ENCODE assay signal across 18 cellular contexts in the genomic region with DNA sequence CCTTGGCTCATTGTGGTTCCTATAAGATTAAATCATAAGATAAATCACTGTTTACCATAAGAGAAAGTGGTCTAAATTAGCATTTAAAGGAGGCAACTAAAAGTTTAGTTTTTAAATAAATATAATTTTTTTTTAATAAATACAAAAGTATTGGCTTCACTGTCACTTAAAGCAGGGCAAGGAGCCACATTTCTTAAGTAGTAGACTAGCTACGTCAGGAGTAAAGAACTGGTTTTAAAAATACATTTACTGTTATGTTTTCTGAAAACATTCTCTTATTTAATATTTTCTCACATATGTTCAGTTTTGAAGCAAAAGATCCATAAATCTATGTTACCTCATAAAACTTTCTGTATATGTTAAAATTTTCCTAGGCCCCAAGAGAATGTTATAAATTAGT. TPM values are rescaled to one million over a fixed set of nuclear protein-coding genes. Genes with fewer than 3 reads are reported as not detected.
DNase-seq lines count a peak whose midpoint lies in the region; ATAC-seq, FAIRE-seq and TF ChIP-seq lines count a peak whose summit lies in the region.
"Had no signal": no experiment of that assay in that cellular context is flagged by ENCODE, and none has a peak within 500 bp of the region (broad histone marks: within the 10 kb centered on the region; RNA-seq: fewer than 3 reads in every experiment).

No MANE protein-coding gene starts in this region.

- TF ChIP-seq POLR2A in suprapubic skin (IDR thresholded peaks at IDR 0.05): no peak

- H3K9me3 ChIP-seq in mucosa of rectum (ENCODE audit: control insufficient read depth in 2 of 2, low read length in 2 of 2) (no peaks in the 10 kb centered on the region), suprapubic skin (no peaks in the 10 kb centered on the region)
- H3K9me3 ChIP-seq: BLaER1 had no signal

- peaks cover 63% of the 10 kb centered on the region for H3K4me1 Mint-ChIP-seq in HFFc6 (ENCODE audit: low read depth)

- peaks cover 5% of the 10 kb centered on the region for H3K27me3 Mint-ChIP-seq in HFFc6 (ENCODE audit: insufficient read depth)
- H3K27me3 Mint-ChIP-seq: activated naive CD8-positive, alpha-beta T cell treated with anti-CD3 and anti-CD28 coated beads, Interleukin-2, amount 10 ng/mL, durations not matched to agents 7 days and 5 days; dendritic cell treated with granulocyte-macrophage colony-stimulating factor and Interleukin-4, amounts not matched to agents 40 ng/mL and 50 ng/mL, for 4 days had no signal

- no peaks in the 10 kb centered on the region for H3K9me3 Mint-ChIP-seq in HFFc6
- H3K9me3 Mint-ChIP-seq: activated naive CD8-positive, alpha-beta T cell treated with anti-CD3 and anti-CD28 coated beads, Interleukin-2, amount 10 ng/mL, durations not matched to agents 7 days and 5 days; dendritic cell treated with granulocyte-macrophage colony-stimulating factor and Interleukin-4, amounts not matched to agents 40 ng/mL and 50 ng/mL, for 4 days; natural killer cell; T-helper 1 cell treated with Interleukin-12 subunit alpha and Interleukin-12 subunit beta and Interleukin-4 antibody, amounts not matched to agents 30 μg/mL and 1 μg/mL, for 36 hours had no signal

- no peak overlapping the region for H3K27ac Mint-ChIP-seq in HFFc6
- H3K27ac Mint-ChIP-seq: activated naive CD8-positive, alpha-beta T cell treated with anti-CD3 and anti-CD28 coated beads, Interleukin-2, amount 10 ng/mL, durations not matched to agents 7 days and 5 days; dendritic cell treated with granulocyte-macrophage colony-stimulating factor and Interleukin-4, amounts not matched to agents 40 ng/mL and 50 ng/mL, for 4 days; natural killer cell; T-helper 1 cell treated with Interleukin-12 subunit alpha and Interleukin-12 subunit beta and Interleukin-4 antibody, amounts not matched to agents 30 μg/mL and 1 μg/mL, for 36 hours had no signal

- 53% methylated on average over 1 of the region's 1 CpG for WGBS in suprapubic skin

- H3K36me3 ChIP-seq in mucosa of rectum (ENCODE audit: control insufficient read depth in 2 of 2, insufficient read depth in 2 of 2, low read length in 2 of 2) (no peaks in the 10 kb centered on the region), suprapubic skin (no peaks in the 10 kb centered on the region)
- H3K36me3 ChIP-seq: BLaER1 had no signal

- DNase-seq in HFFc6: no peak
- no peak for DNase-seq in suprapubic skin (ENCODE audit: low spot score in 2 of 2)
- no peak for DNase-seq in NCI-H510A treated with DMSO at 0.1 percent for 48 hours (lab: John Stamatoyannopoulos, UW)
- no peak for DNase-seq in hypothalamus (lab: John Stamatoyannopoulos, UW)
- DNase-seq: activated CD4-positive, alpha-beta T cell treated with anti-CD3 and anti-CD28 coated beads for 1 hour; activated naive CD8-positive, alpha-beta T cell treated with anti-CD3 and anti-CD28 coated beads, Interleukin-2, amount 10 ng/mL, durations not matched to agents 7 days and 5 days; DMS79 treated with DMSO at 0.1 percent for 48 hours; natural killer cell; NCI-H1105 treated with DMSO at 0.1 percent for 48 hours; NCI-H524 treated with DMSO at 0.1 percent for 48 hours had no signal

- H3K4me1 ChIP-seq in mucosa of rectum (ENCODE audit: control insufficient read depth in 2 of 2, insufficient read depth in 2 of 2, low read length in 2 of 2): peaks cover 6 to 26% of the 10 kb centered on the region in 2 donors
- peaks cover 11% of the 10 kb centered on the region for H3K4me1 ChIP-seq in suprapubic skin
- H3K4me1 ChIP-seq: BLaER1 had no signal

- no peak for TF ChIP-seq CTCF in HFFc6 (IDR thresholded peaks at IDR 0.05)
- TF ChIP-seq CTCF in suprapubic skin (IDR thresholded peaks at IDR 0.05): no peak

- peak; percentile 66 for FAIRE-seq in colon (lab: Jason Lieb, UNC)

- peaks cover 8% of the 10 kb centered on the region for H3K36me3 Mint-ChIP-seq in HFFc6 (ENCODE audit: low read depth)
- H3K36me3 Mint-ChIP-seq: natural killer cell had no signal

- no peak for TF ChIP-seq EP300 in suprapubic skin (IDR thresholded peaks at IDR 0.05)

- H3K27ac ChIP-seq in mucosa of rectum (ENCODE audit: low read depth in 2 of 2, low read length in 2 of 2): no peak overlapping the region
- peak overlapping the region; percentile 34 for H3K27ac ChIP-seq in suprapubic skin
- H3K27ac ChIP-seq: BLaER1 had no signal

- no peak overlapping the region for H3K9ac ChIP-seq in mucosa of rectum (ENCODE audit: low read depth in 1 of 2, low read length in 2 of 2)
- H3K9ac ChIP-seq: BLaER1 had no signal

- H3K4me3 Mint-ChIP-seq in HFFc6: peak overlapping the region; percentile 35; the same call in 1 of the 2 replicates
- H3K4me3 Mint-ChIP-seq: activated naive CD8-positive, alpha-beta T cell treated with anti-CD3 and anti-CD28 coated beads, Interleukin-2, amount 10 ng/mL, durations not matched to agents 7 days and 5 days; dendritic cell treated with granulocyte-macrophage colony-stimulating factor and Interleukin-4, amounts not matched to agents 40 ng/mL and 50 ng/mL, for 4 days; natural killer cell; T-helper 1 cell treated with Interleukin-12 subunit alpha and Interleukin-12 subunit beta and Interleukin-4 antibody, amounts not matched to agents 30 μg/mL and 1 μg/mL, for 36 hours had no signal

- peak overlapping the region; percentile 22 to 65 for H3K4me3 ChIP-seq in mucosa of rectum (ENCODE audit: low read length in 2 of 2)
- peak overlapping the region; percentile 39 for H3K4me3 ChIP-seq in suprapubic skin
- H3K4me3 ChIP-seq: BLaER1 had no signal

- H3K27me3 ChIP-seq in mucosa of rectum (ENCODE audit: control insufficient read depth in 2 of 2, insufficient read depth in 2 of 2, low read length in 2 of 2) (no peaks in the 10 kb centered on the region), suprapubic skin (no peaks in the 10 kb centered on the region)
- H3K27me3 ChIP-seq: BLaER1 had no signal

- ATAC-seq in GM19397 (IDR thresholded peaks at IDR 0.05; ENCODE audit: unreplicated experiment) (no peak), GM19467 (IDR thresholded peaks at IDR 0.05; ENCODE audit: unreplicated experiment) (no peak)
- ATAC-seq: natural killer cell had no signal

RNA-seq across cellular contexts. Expression of gene ANGPTL1, which starts 2.2 kb away (rescaled TPM):
- not detected for total RNA-seq in HFFc6 (2021; fragmentation: NEBNext Ultra II Directional; extraction: Animal tissue kit (Norgen Biotek cat#: 25700))
- 10 to 100 TPM in 3 of 4 donors, 1 to 10 TPM in 1; 4.3 to 23.4 (median 10.6) TPM for total RNA-seq in suprapubic skin
- total RNA-seq: activated naive CD8-positive, alpha-beta T cell treated with anti-CD3 and anti-CD28 coated beads, Interleukin-2, amount 10 ng/mL, durations not matched to agents 7 days and 5 days; kidney epithelial cell; natural killer cell had no signal

Comparison
In these comparisons a context has a peak if more than half of its experiments do, and no peak if none do; other contexts are left out.
1. RNA of gene ANGPTL1, which starts 2.2 kb away (total RNA-seq): 4.3 to 23.4 TPM in suprapubic skin; not detected in HFFc6; every median in the first group is over 4 times any median in the second.